ENCODE assay signal across 1 cellular context in the genomic region with DNA sequence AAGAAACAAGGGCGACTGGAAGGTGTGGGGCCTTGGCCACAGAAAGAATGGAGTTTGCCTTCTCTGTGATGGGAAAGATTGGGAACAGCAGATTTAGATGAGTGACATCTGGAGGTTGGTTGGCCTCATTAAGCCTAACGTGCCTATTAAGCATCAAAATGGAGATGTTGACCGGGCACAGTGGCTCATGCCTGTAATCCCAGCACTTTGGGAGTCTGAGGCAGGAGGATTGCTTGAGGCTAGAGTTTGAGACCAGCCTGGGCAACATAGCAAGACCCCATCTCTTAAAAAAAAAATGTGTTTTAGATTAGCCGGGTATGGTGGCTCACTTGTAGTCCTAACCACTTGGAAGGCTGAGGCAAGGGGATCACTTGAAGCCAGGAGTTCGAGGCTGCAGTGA.
TF ChIP-seq lines count a peak whose summit lies in the region.

No MANE protein-coding gene starts in this region.

TF ChIP-seq in GM12878, 131 proteins besides CTCF, POLR2A, EP300 and RAD21:
- no peak for TF ChIP-seq CREM (IDR thresholded peaks at IDR 0.05; ENCODE audit: low read depth)
- TF ChIP-seq ZNF274 (IDR thresholded peaks at IDR 0.05; ENCODE audit: insufficient read depth, insufficient read length): no peak
- no peak for TF ChIP-seq MEF2A (IDR thresholded peaks at IDR 0.05; ENCODE audit: insufficient read depth, low read depth, low read length)
- TF ChIP-seq, protein P1, sequence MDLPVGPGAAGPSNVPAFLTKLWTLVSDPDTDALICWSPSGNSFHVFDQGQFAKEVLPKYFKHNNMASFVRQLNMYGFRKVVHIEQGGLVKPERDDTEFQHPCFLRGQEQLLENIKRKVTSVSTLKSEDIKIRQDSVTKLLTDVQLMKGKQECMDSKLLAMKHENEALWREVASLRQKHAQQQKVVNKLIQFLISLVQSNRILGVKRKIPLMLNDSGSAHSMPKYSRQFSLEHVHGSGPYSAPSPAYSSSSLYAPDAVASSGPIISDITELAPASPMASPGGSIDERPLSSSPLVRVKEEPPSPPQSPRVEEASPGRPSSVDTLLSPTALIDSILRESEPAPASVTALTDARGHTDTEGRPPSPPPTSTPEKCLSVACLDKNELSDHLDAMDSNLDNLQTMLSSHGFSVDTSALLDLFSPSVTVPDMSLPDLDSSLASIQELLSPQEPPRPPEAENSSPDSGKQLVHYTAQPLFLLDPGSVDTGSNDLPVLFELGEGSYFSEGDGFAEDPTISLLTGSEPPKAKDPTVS (IDR thresholded peaks at IDR 0.05; ENCODE audit: low read depth, low read length): no peak
- TF ChIP-seq CBFB (IDR thresholded peaks at IDR 0.05; ENCODE audit: low read depth): no peak
- TF ChIP-seq LARP7 (IDR thresholded peaks at IDR 0.05): no peak
- TF ChIP-seq GATAD2B (conservative IDR thresholded peaks at IDR 0.05; ENCODE audit: low read depth): no peak
- no peak for TF ChIP-seq FOXM1 (IDR thresholded peaks at IDR 0.05; ENCODE audit: low read depth, low read length)
- TF ChIP-seq, protein P2, sequence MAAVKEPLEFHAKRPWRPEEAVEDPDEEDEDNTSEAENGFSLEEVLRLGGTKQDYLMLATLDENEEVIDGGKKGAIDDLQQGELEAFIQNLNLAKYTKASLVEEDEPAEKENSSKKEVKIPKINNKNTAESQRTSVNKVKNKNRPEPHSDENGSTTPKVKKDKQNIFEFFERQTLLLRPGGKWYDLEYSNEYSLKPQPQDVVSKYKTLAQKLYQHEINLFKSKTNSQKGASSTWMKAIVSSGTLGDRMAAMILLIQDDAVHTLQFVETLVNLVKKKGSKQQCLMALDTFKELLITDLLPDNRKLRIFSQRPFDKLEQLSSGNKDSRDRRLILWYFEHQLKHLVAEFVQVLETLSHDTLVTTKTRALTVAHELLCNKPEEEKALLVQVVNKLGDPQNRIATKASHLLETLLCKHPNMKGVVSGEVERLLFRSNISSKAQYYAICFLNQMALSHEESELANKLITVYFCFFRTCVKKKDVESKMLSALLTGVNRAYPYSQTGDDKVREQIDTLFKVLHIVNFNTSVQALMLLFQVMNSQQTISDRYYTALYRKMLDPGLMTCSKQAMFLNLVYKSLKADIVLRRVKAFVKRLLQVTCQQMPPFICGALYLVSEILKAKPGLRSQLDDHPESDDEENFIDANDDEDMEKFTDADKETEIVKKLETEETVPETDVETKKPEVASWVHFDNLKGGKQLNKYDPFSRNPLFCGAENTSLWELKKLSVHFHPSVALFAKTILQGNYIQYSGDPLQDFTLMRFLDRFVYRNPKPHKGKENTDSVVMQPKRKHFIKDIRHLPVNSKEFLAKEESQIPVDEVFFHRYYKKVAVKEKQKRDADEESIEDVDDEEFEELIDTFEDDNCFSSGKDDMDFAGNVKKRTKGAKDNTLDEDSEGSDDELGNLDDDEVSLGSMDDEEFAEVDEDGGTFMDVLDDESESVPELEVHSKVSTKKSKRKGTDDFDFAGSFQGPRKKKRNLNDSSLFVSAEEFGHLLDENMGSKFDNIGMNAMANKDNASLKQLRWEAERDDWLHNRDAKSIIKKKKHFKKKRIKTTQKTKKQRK (IDR thresholded peaks at IDR 0.05; ENCODE audit: low read depth, low read length): no peak
- TF ChIP-seq, protein P3, sequence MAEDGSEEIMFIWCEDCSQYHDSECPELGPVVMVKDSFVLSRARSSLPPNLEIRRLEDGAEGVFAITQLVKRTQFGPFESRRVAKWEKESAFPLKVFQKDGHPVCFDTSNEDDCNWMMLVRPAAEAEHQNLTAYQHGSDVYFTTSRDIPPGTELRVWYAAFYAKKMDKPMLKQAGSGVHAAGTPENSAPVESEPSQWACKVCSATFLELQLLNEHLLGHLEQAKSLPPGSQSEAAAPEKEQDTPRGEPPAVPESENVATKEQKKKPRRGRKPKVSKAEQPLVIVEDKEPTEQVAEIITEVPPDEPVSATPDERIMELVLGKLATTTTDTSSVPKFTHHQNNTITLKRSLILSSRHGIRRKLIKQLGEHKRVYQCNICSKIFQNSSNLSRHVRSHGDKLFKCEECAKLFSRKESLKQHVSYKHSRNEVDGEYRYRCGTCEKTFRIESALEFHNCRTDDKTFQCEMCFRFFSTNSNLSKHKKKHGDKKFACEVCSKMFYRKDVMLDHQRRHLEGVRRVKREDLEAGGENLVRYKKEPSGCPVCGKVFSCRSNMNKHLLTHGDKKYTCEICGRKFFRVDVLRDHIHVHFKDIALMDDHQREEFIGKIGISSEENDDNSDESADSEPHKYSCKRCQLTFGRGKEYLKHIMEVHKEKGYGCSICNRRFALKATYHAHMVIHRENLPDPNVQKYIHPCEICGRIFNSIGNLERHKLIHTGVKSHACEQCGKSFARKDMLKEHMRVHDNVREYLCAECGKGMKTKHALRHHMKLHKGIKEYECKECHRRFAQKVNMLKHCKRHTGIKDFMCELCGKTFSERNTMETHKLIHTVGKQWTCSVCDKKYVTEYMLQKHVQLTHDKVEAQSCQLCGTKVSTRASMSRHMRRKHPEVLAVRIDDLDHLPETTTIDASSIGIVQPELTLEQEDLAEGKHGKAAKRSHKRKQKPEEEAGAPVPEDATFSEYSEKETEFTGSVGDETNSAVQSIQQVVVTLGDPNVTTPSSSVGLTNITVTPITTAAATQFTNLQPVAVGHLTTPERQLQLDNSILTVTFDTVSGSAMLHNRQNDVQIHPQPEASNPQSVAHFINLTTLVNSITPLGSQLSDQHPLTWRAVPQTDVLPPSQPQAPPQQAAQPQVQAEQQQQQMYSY (CRISPR knock-in tag; IDR thresholded peaks at IDR 0.05): no peak
- TF ChIP-seq HCFC1 (IDR thresholded peaks at IDR 0.05; ENCODE audit: low read length): no peak
- TF ChIP-seq ATF7 (IDR thresholded peaks at IDR 0.05; ENCODE audit: low read depth): no peak
- TF ChIP-seq, protein P4, sequence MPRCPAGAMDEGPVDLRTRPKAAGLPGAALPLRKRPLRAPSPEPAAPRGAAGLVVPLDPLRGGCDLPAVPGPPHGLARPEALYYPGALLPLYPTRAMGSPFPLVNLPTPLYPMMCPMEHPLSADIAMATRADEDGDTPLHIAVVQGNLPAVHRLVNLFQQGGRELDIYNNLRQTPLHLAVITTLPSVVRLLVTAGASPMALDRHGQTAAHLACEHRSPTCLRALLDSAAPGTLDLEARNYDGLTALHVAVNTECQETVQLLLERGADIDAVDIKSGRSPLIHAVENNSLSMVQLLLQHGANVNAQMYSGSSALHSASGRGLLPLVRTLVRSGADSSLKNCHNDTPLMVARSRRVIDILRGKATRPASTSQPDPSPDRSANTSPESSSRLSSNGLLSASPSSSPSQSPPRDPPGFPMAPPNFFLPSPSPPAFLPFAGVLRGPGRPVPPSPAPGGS (IDR thresholded peaks at IDR 0.05; ENCODE audit: borderline replicate concordance, insufficient read depth, low read depth, low read length, poor library complexity, severe bottlenecking): no peak
- no peak for TF ChIP-seq BACH1 (IDR thresholded peaks at IDR 0.05; ENCODE audit: borderline replicate concordance)
- TF ChIP-seq, protein P5, sequence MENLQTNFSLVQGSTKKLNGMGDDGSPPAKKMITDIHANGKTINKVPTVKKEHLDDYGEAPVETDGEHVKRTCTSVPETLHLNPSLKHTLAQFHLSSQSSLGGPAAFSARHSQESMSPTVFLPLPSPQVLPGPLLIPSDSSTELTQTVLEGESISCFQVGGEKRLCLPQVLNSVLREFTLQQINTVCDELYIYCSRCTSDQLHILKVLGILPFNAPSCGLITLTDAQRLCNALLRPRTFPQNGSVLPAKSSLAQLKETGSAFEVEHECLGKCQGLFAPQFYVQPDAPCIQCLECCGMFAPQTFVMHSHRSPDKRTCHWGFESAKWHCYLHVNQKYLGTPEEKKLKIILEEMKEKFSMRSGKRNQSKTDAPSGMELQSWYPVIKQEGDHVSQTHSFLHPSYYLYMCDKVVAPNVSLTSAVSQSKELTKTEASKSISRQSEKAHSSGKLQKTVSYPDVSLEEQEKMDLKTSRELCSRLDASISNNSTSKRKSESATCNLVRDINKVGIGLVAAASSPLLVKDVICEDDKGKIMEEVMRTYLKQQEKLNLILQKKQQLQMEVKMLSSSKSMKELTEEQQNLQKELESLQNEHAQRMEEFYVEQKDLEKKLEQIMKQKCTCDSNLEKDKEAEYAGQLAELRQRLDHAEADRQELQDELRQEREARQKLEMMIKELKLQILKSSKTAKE (IDR thresholded peaks at IDR 0.05; ENCODE audit: low read depth, poor library complexity, severe bottlenecking): no peak
- TF ChIP-seq RCOR1 (conservative IDR thresholded peaks at IDR 0.05; ENCODE audit: low read depth, low read length): no peak
- TF ChIP-seq JUND (IDR thresholded peaks at IDR 0.05; ENCODE audit: low read depth, low read length): no peak
- no peak for TF ChIP-seq SUZ12 (IDR thresholded peaks at IDR 0.05; ENCODE audit: unreplicated experiment)
- no peak for TF ChIP-seq ZBED1 (IDR thresholded peaks at IDR 0.05; ENCODE audit: borderline replicate concordance)
- no peak for TF ChIP-seq CHD2 (IDR thresholded peaks at IDR 0.05; ENCODE audit: borderline replicate concordance, low read depth, low read length)
TF ChIP-seq in GM12878: peak in this region for 0.
